ENCODE assay signal across 2 cellular contexts in genomic region chr1:41840592-41841246, GRCh38.
TF ChIP-seq lines count a peak whose summit lies in the region.

No MANE protein-coding gene starts in this region.

TF ChIP-seq in GM12878, 131 proteins besides CTCF, POLR2A, EP300 and RAD21 (continued from another document):
- TF ChIP-seq PBX3 (IDR thresholded peaks at IDR 0.05; ENCODE audit: insufficient replicate concordance, low read depth, low read length): no peak
- TF ChIP-seq RFX5 (IDR thresholded peaks at IDR 0.05; ENCODE audit: low read depth, low read length): no peak
- TF ChIP-seq ZBTB40 (IDR thresholded peaks at IDR 0.05; ENCODE audit: borderline replicate concordance): no peak

TF ChIP-seq in GM23338, 12 proteins besides CTCF, POLR2A, EP300 and RAD21 (continued from another document):
- TF ChIP-seq ZNF462 (CRISPR knock-in tag; IDR thresholded peaks at IDR 0.05): no peak
- no peak for TF ChIP-seq ZNF331 (CRISPR knock-in tag; IDR thresholded peaks at IDR 0.05; ENCODE audit: low read depth)
- no peak for TF ChIP-seq ZNF114 (CRISPR knock-in tag; IDR thresholded peaks at IDR 0.05)
- TF ChIP-seq JUNB (IDR thresholded peaks at IDR 0.05; ENCODE audit: unreplicated experiment): no peak
- no peak for TF ChIP-seq NANOG (IDR thresholded peaks at IDR 0.05; ENCODE audit: borderline replicate concordance)
- no peak for TF ChIP-seq EZH2phosphoT487 (IDR thresholded peaks at IDR 0.05; ENCODE audit: unreplicated experiment)
- TF ChIP-seq STAT1 (IDR thresholded peaks at IDR 0.05; ENCODE audit: unreplicated experiment): no peak
- TF ChIP-seq EZH2 (IDR thresholded peaks at IDR 0.05; ENCODE audit: low read depth, unreplicated experiment): no peak
- no peak for TF ChIP-seq REST (IDR thresholded peaks at IDR 0.05; ENCODE audit: unreplicated experiment)
- TF ChIP-seq CREB1 (CRISPR knock-in tag; IDR thresholded peaks at IDR 0.05; ENCODE audit: low read depth): no peak
